In the genomic region with DNA sequence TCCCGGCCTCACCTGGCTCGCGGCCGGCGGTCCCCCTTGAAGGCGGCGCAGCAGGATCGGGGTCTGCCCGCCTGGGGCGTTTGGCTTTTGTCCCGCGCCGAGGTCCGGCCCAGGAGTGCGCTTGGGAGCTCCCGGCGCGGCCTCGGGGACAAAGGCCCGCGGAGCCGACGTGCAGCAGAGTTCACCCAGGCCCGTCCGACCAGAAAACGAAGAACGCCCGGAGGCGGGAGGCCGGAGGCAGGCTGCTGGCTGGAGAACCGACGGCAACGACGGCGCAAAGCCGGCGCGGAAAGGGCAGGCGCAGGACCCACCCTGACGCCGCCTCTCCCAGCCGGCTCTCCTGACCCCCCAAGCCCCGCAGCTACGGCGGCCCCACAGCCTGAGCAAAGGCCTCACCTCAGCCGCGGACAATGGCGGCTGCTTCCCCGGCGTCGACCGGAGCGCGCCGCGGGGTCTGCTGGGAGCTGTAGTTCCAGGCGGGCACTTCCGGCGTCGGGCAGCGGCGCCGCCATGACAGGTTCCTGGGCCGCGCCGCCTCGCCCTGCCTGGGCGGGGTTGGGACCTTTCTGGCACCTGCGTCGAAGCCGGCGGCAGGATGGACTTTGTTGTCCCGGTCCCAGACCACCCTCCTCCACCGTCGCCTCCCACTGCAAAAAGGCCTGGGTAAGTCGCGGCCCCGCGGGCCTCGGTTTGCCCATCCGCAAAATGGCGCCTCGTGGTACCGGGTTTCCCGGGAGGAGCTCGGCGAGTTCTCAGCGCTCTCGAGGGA, we compare ENCODE assay signal across 8 cellular contexts. TPM values are rescaled to one million over a fixed set of nuclear protein-coding genes. Genes with fewer than 3 reads are reported as not detected.
DNase-seq lines count a peak whose midpoint lies in the region; ATAC-seq and TF ChIP-seq lines count a peak whose summit lies in the region.

Gene ZNF606 (minus strand): TSS at position 437 of the 769 bp plus-strand sequence. CDS start 1,501 bp downstream, outside the sequence.

- H3K79me2 ChIP-seq in PC-9 (ENCODE audit: low read depth), result peaks cover 13% of the 10 kb centered on the region

- H3K27me3 ChIP-seq in PC-9 (ENCODE audit: insufficient read depth, low read depth), result no peaks in the 10 kb centered on the region
- no peaks in the 10 kb centered on the region for H3K27me3 ChIP-seq in naive thymus-derived CD4-positive, alpha-beta T cell (ENCODE audit: control insufficient read depth in 2 of 2, insufficient read depth in 2 of 2, low read length in 2 of 2)

- H3K4me3 Mint-ChIP-seq in activated T-helper 1 cell treated with anti-CD3 and anti-CD28 coated beads, Interleukin-12 subunit alpha, Interleukin-12 subunit beta, Interleukin-2, Interleukin-4 antibody, amounts not matched to agents 30 ng/mL and 10 ng/mL and 1 ng/mL, durations not matched to agents 14 hours and 24 hours and 36 hours, result peak within 1 kb of the TSS; percentile 84
- H3K4me3 Mint-ChIP-seq in naive thymus-derived CD4-positive, alpha-beta T cell, result peak within 1 kb of the TSS; percentile 80 to 90 (median 88)
- H3K4me3 Mint-ChIP-seq in stimulated activated effector memory CD8-positive, alpha-beta T cell treated with anti-CD3 and anti-CD28 coated beads, Interleukin-12 subunit alpha, Interleukin-12 subunit beta, amount 100 ng/mL, for 72 hours, result peak within 1 kb of the TSS; percentile 81

- H3K27ac Mint-ChIP-seq in activated T-helper 1 cell treated with anti-CD3 and anti-CD28 coated beads, Interleukin-12 subunit alpha, Interleukin-12 subunit beta, Interleukin-2, Interleukin-4 antibody, amounts not matched to agents 30 ng/mL and 10 ng/mL and 1 ng/mL, durations not matched to agents 14 hours and 24 hours and 36 hours, result peak within 1 kb of the TSS; percentile 67
- peak within 1 kb of the TSS; percentile 79 to 94 (median 88) for H3K27ac Mint-ChIP-seq in naive thymus-derived CD4-positive, alpha-beta T cell
- H3K27ac Mint-ChIP-seq in stimulated activated effector memory CD8-positive, alpha-beta T cell treated with anti-CD3 and anti-CD28 coated beads, Interleukin-12 subunit alpha, Interleukin-12 subunit beta, amount 100 ng/mL, for 72 hours, result peak within 1 kb of the TSS; percentile 91

- no peaks in the 10 kb centered on the region for H3K27me3 Mint-ChIP-seq in activated T-helper 1 cell treated with anti-CD3 and anti-CD28 coated beads, Interleukin-12 subunit alpha, Interleukin-12 subunit beta, Interleukin-2, Interleukin-4 antibody, amounts not matched to agents 30 ng/mL and 10 ng/mL and 1 ng/mL, durations not matched to agents 14 hours and 24 hours and 36 hours (ENCODE audit: insufficient read depth)
- no peaks in the 10 kb centered on the region for H3K27me3 Mint-ChIP-seq in naive thymus-derived CD4-positive, alpha-beta T cell

- peak within 1 kb of the TSS; percentile 87 for H3K4me2 ChIP-seq in PC-9

- POLR2A ChIA-PET in PC-9 (lab: Charles Lee; ENCODE audit: unreplicated experiment), result interaction anchor here (0.7 kb wide), 1 partner anchor 258 kb away, joined by 3 read pairs; no protein-coding TSS in a partner anchor
- POLR2A ChIA-PET in naive thymus-derived CD4-positive, alpha-beta T cell (lab: Charles Lee), result interaction anchor here (0.6 to 2.9 kb wide), 32 partner anchors 8 to 762 kb away, joined by 3 to 17 read pairs (median 3); partner anchors contain the start of genes CHMP2A, ZNF135, ZNF211 and ZNF274

- CTCF ChIA-PET in PC-9 (lab: Charles Lee), result interaction anchor here (0.6 kb wide), 2 partner anchors 16 to 444 kb away, joined by 3 to 4 read pairs; no protein-coding TSS in a partner anchor
- CTCF ChIA-PET in naive thymus-derived CD4-positive, alpha-beta T cell (lab: Charles Lee), result no interaction called here

- ATAC-seq in naive thymus-derived CD4-positive, alpha-beta T cell, result peak; percentile 100
- peak; percentile 100 for ATAC-seq in stimulated activated effector memory CD8-positive, alpha-beta T cell treated with anti-CD3 and anti-CD28 coated beads, Interleukin-12 subunit alpha, Interleukin-12 subunit beta, amount 100 ng/mL, for 72 hours

- H3K9me2 ChIP-seq in PC-9 (ENCODE audit: insufficient read depth), result no peaks in the 10 kb centered on the region

- peaks cover 20% of the 10 kb centered on the region for H3K4me1 Mint-ChIP-seq in activated T-helper 1 cell treated with anti-CD3 and anti-CD28 coated beads, Interleukin-12 subunit alpha, Interleukin-12 subunit beta, Interleukin-2, Interleukin-4 antibody, amounts not matched to agents 30 ng/mL and 10 ng/mL and 1 ng/mL, durations not matched to agents 14 hours and 24 hours and 36 hours (ENCODE audit: low read depth)
- peaks cover 15 to 40% (median 27%) of the 10 kb centered on the region in 7 donors for H3K4me1 Mint-ChIP-seq in naive thymus-derived CD4-positive, alpha-beta T cell
- peaks cover 36% of the 10 kb centered on the region for H3K4me1 Mint-ChIP-seq in stimulated activated effector memory CD8-positive, alpha-beta T cell treated with anti-CD3 and anti-CD28 coated beads, Interleukin-12 subunit alpha, Interleukin-12 subunit beta, amount 100 ng/mL, for 72 hours

- no peaks in the 10 kb centered on the region for H4K20me1 ChIP-seq in PC-9 (ENCODE audit: insufficient read depth)

- peak within 1 kb of the TSS; percentile 31 for H3K27ac ChIP-seq in PC-9
- H3K27ac ChIP-seq in naive thymus-derived CD4-positive, alpha-beta T cell (ENCODE audit: low read depth, low read length), result peak within 1 kb of the TSS; percentile 90

- TF ChIP-seq CTCF in GM20000 (IDR thresholded peaks at IDR 0.05; ENCODE audit: extremely low read depth, missing control alignments) (no peak), PC-9 (conservative IDR thresholded peaks at IDR 0.05) (no peak)

- DNase-seq in COLO829 (ENCODE audit: low spot score) (peak; percentile 45), GM20000 (ENCODE audit: low spot score) (peak; percentile 97), HT1080 (ENCODE audit: low read depth) (peak; percentile 80), PC-9 (peak; percentile 69 to 84), fibroblast of gingiva (ENCODE audit: low read depth) (peak; percentile 87)
- DNase-seq in activated T-helper 1 cell treated with anti-CD3 and anti-CD28 coated beads, Interleukin-12 subunit alpha, Interleukin-12 subunit beta, Interleukin-2, Interleukin-4 antibody, amounts not matched to agents 30 ng/mL and 10 ng/mL and 1 ng/mL, durations not matched to agents 14 hours and 24 hours and 36 hours (ENCODE audit: low spot score), result peak; percentile 80
- DNase-seq in naive thymus-derived CD4-positive, alpha-beta T cell, result peak; percentile 79 to 87 (median 85)
- peak; percentile 70 to 86 for DNase-seq in stimulated activated effector memory CD8-positive, alpha-beta T cell treated with anti-CD3 and anti-CD28 coated beads, Interleukin-12 subunit alpha, Interleukin-12 subunit beta, amount 100 ng/mL, for 72 hours (ENCODE audit: low spot score in 2 of 2)

- peaks cover 61% of the 10 kb centered on the region for H3K36me3 Mint-ChIP-seq in activated T-helper 1 cell treated with anti-CD3 and anti-CD28 coated beads, Interleukin-12 subunit alpha, Interleukin-12 subunit beta, Interleukin-2, Interleukin-4 antibody, amounts not matched to agents 30 ng/mL and 10 ng/mL and 1 ng/mL, durations not matched to agents 14 hours and 24 hours and 36 hours (ENCODE audit: low read depth)
- peaks cover 32 to 84% (median 78%) of the 10 kb centered on the region in 5 donors for H3K36me3 Mint-ChIP-seq in naive thymus-derived CD4-positive, alpha-beta T cell
- peaks cover 17% of the 10 kb centered on the region for H3K36me3 Mint-ChIP-seq in stimulated activated effector memory CD8-positive, alpha-beta T cell treated with anti-CD3 and anti-CD28 coated beads, Interleukin-12 subunit alpha, Interleukin-12 subunit beta, amount 100 ng/mL, for 72 hours

- H3F3A ChIP-seq in PC-9 (ENCODE audit: insufficient read depth, low read depth), result peaks cover 4% of the 10 kb centered on the region; the same call in 1 of the 2 replicates

- H2AFZ ChIP-seq in PC-9, result peak within 1 kb of the TSS; percentile 100

- intact Hi-C loops in PC-9 (cut with micrococcal nuclease; ENCODE audit: unreplicated experiment), result loop anchor here (1.0 kb wide), 2 partner anchors 55 to 181 kb away; partner anchors contain the start of genes ZNF256 and ZNF274
- intact Hi-C loops in activated T-helper 1 cell treated with anti-CD3 and anti-CD28 coated beads, Interleukin-12 subunit alpha, Interleukin-12 subunit beta, Interleukin-2, Interleukin-4 antibody, amounts not matched to agents 30 ng/mL and 10 ng/mL and 1 ng/mL, durations not matched to agents 14 hours and 24 hours and 36 hours (cut with micrococcal nuclease), result loop anchor here (1.0 to 10.0 kb wide), 9 partner anchors 55 to 613 kb away; partner anchors contain the start of genes ERVK3-1, ZNF256, ZNF274 and ZNF417
- intact Hi-C loops in naive thymus-derived CD4-positive, alpha-beta T cell (cut with micrococcal nuclease), result loop anchor here (1.0 to 5.0 kb wide), 23 partner anchors 55 to 1688 kb away; partner anchors contain the start of genes ZNF256 (in 2 of the 2), ZNF274 (in 2 of the 2), ZNF329 (in 2 of the 2) and ZNF416 (in 2 of the 2)

- peaks cover 46% of the 10 kb centered on the region for H3K36me3 ChIP-seq in PC-9 (ENCODE audit: low read depth)
- H3K36me3 ChIP-seq in naive thymus-derived CD4-positive, alpha-beta T cell (ENCODE audit: control insufficient read depth in 2 of 3, insufficient read depth in 3 of 3, low read length in 3 of 3), result peaks cover 0 to 61% (median 13%) of the 10 kb centered on the region in 3 experiments

- H3K9me3 Mint-ChIP-seq in activated T-helper 1 cell treated with anti-CD3 and anti-CD28 coated beads, Interleukin-12 subunit alpha, Interleukin-12 subunit beta, Interleukin-2, Interleukin-4 antibody, amounts not matched to agents 30 ng/mL and 10 ng/mL and 1 ng/mL, durations not matched to agents 14 hours and 24 hours and 36 hours, result peaks cover 68% of the 10 kb centered on the region
- H3K9me3 Mint-ChIP-seq in naive thymus-derived CD4-positive, alpha-beta T cell, result peaks cover 3 to 93% (median 65%) of the 10 kb centered on the region in 11 donors
- H3K9me3 Mint-ChIP-seq in stimulated activated effector memory CD8-positive, alpha-beta T cell treated with anti-CD3 and anti-CD28 coated beads, Interleukin-12 subunit alpha, Interleukin-12 subunit beta, amount 100 ng/mL, for 72 hours, result peaks cover 21% of the 10 kb centered on the region

- H3K4me1 ChIP-seq in PC-9 (replicated peaks; ENCODE audit: insufficient read depth), result 0 out of 2 replicates have a peak, but pooled peaks cover 10% of the 10 kb centered on the region
- peaks cover 14 to 18% of the 10 kb centered on the region in 2 donors for H3K4me1 ChIP-seq in naive thymus-derived CD4-positive, alpha-beta T cell (ENCODE audit: control insufficient read depth in 2 of 2, insufficient read depth in 2 of 2, low read length in 2 of 2)

- BruUV-seq in PC-9 (replicated peaks; lab: Mats Ljungman, UMichigan), result TSS peak; percentile 58

- H3K4me3 ChIP-seq in PC-9, result peak within 1 kb of the TSS; percentile 96
- H3K4me3 ChIP-seq in naive thymus-derived CD4-positive, alpha-beta T cell (ENCODE audit: low read length), result peak within 1 kb of the TSS; percentile 91

- H3K9me3 ChIP-seq in PC-9 (ENCODE audit: insufficient read depth, low read depth), result peaks cover 49% of the 10 kb centered on the region
- peaks cover 0 to 61% (median 35%) of the 10 kb centered on the region in 3 experiments for H3K9me3 ChIP-seq in naive thymus-derived CD4-positive, alpha-beta T cell (ENCODE audit: control insufficient read depth in 2 of 3, low read length in 3 of 3)

RNA-seq across cellular contexts. Expression of gene ZNF606, which starts in this region (rescaled TPM):
- 6.8 and 16.9 TPM in 2 replicates for total RNA-seq in HT1080 (2014; rRNA removed; shearing (Covaris generic))
- 4.3 and 4.6 TPM in 2 replicates for polyA plus RNA-seq in HT1080 (2015; cell fraction: cytosol; rRNA removed)
- 8.1 and 13.9 TPM in 2 replicates for polyA plus RNA-seq in HT1080 (2015; cell fraction: nucleus; rRNA removed)
- 16.3 and 21.6 TPM in 2 replicates for total RNA-seq in PC-9 (2021)
- 6.3 and 6.4 TPM in 2 replicates for total RNA-seq in activated T-helper 1 cell treated with anti-CD3 and anti-CD28 coated beads, Interleukin-12 subunit alpha, Interleukin-12 subunit beta, Interleukin-2, Interleukin-4 antibody, amounts not matched to agents 30 ng/mL and 10 ng/mL and 1 ng/mL, durations not matched to agents 14 hours and 24 hours and 36 hours
- total RNA-seq in naive thymus-derived CD4-positive, alpha-beta T cell, result 10 to 100 TPM; 11.9 to 37.5 (median 15.3) TPM
- polyA plus RNA-seq in naive thymus-derived CD4-positive, alpha-beta T cell, result 10 to 100 TPM in 1 of 2 donors, 1 to 10 TPM in 1; 9.4 to 11.3 TPM

Comparison
In these comparisons a context has a peak if more than half of its experiments do, and no peak if none do; other contexts are left out.
1. Peak in every context shown above with its lines: DNase-seq, ATAC-seq, H3K4me3 ChIP-seq and H3K27ac ChIP-seq.
2. DNase-seq: peak in every context shown above with its lines; median percentile 97 in GM20000; 87 in fibroblast of gingiva; 85 in naive thymus-derived CD4-positive, alpha-beta T cell; 80 in HT1080; 80 in activated T-helper 1 cell treated with anti-CD3 and anti-CD28 coated beads, Interleukin-12 subunit alpha, Interleukin-12 subunit beta, Interleukin-2, Interleukin-4 antibody, amounts not matched to agents 30 ng/mL and 10 ng/mL and 1 ng/mL, durations not matched to agents 14 hours and 24 hours and 36 hours; 78 in stimulated activated effector memory CD8-positive, alpha-beta T cell treated with anti-CD3 and anti-CD28 coated beads, Interleukin-12 subunit alpha, Interleukin-12 subunit beta, amount 100 ng/mL, for 72 hours; 76 in PC-9; 45 in COLO829.